ENCODE assay signal across 25 cellular contexts in the genomic region with DNA sequence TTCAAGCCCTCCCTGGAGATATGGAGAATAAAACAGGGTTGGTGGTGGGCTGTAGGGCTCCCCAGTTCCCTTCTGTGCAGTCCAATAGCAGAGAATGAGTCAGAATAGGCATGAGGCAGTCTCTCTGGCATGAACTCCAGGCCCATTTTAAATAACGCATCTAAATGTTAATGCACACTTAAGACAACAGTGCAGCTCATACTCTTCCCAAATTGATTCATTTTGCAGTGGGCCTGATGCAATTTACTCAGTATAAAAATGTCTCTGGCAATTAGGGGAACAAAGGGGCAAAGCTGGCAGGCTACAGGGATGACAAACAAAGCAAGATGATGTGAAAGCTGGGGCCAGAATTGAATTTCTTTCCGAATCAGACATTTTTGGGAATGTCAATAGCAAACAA.
DNase-seq lines count a peak whose midpoint lies in the region; ATAC-seq and TF ChIP-seq lines count a peak whose summit lies in the region.
"Had no signal": no experiment of that assay in that cellular context is flagged by ENCODE, and none has a peak within 500 bp of the region (broad histone marks: within the 10 kb centered on the region; RNA-seq: fewer than 3 reads in every experiment).

No MANE protein-coding gene starts in this region.

- no peaks in the 10 kb centered on the region for H3K79me2 ChIP-seq in ACC112 (ENCODE audit: control insufficient read depth, insufficient read depth, low read length, unreplicated experiment)
- H3K79me2 ChIP-seq in fibroblast of lung (ENCODE audit: control insufficient read depth, insufficient read depth, low read length), result no peaks in the 10 kb centered on the region

- peaks cover 5% of the 10 kb centered on the region; the same call in 1 of the 2 replicates for H3K27me3 Mint-ChIP-seq in HFFc6 (ENCODE audit: insufficient read depth)

- peak; percentile 55 for DNase-seq in HFFc6
- DNase-seq in amniotic epithelial cell (ENCODE audit: low read depth), result peak; percentile 51
- DNase-seq in fibroblast of lung (ENCODE audit: low read depth in 2 of 2), result peak; percentile 34 to 76
- no peak for DNase-seq in NOMO-1 treated with DMSO at 0.1 percent for 48 hours (lab: John Stamatoyannopoulos, UW; ENCODE audit: unreplicated experiment)
- DNase-seq in stimulated activated naive CD4-positive, alpha-beta T cell treated with Interleukin-2 at 50 U/mL for 16 hours (lab: John Stamatoyannopoulos, UW), result no peak
- DNase-seq: activated CD8-positive, alpha-beta T cell treated with anti-CD3 and anti-CD28 coated beads, Interleukin-2, amount 10 ng/mL, durations not matched to agents 7 days and 5 days; activated T-cell treated with anti-CD3 and anti-CD28 coated beads, Interleukin-2, amount 50 U/mL, for 1 hour; amygdala; effector memory CD8-positive, alpha-beta T cell; esophagus squamous epithelium; heart left ventricle; left colon; MM.1S; NCI-H146; NCI-H748 treated with DMSO at 0.1 percent for 48 hours; Right ventricle myocardium superior; stimulated activated CD4-positive, alpha-beta T cell treated with anti-CD3 and anti-CD28 coated beads, Interleukin-4, amount 100 ng/mL, for 4 hours; stimulated activated naive CD8-positive, alpha-beta T cell treated with anti-CD3 and anti-CD28 coated beads, Interleukin-15, amount 100 ng/mL, for 72 hours; transverse colon had no signal

- no peaks in the 10 kb centered on the region for H4K20me1 ChIP-seq in fibroblast of lung (ENCODE audit: control insufficient read depth, extremely low read depth, insufficient read depth, low read length)

- H3K27me3 ChIP-seq in ACC112 (ENCODE audit: insufficient read depth, low read length), result no peaks in the 10 kb centered on the region
- H3K27me3 ChIP-seq in fibroblast of lung (ENCODE audit: control insufficient read depth, insufficient read depth, low read length), result no peaks in the 10 kb centered on the region
- H3K27me3 ChIP-seq: transverse colon had no signal

- H3K27ac ChIP-seq in ACC112 (ENCODE audit: low read depth, low read length) (peak overlapping the region; percentile 14; the same call in 1 of the 2 replicates), fibroblast of lung (ENCODE audit: insufficient read depth, low read length) (no peak overlapping the region)
- H3K27ac ChIP-seq: C4-2B, esophagus squamous epithelium, heart left ventricle, transverse colon had no signal

- H3K4me3 ChIP-seq in ACC112 (ENCODE audit: low read depth, low read length) (no peak overlapping the region), fibroblast of lung (replicated peaks in 1 of 4; ENCODE audit: control extremely low read depth in 1 of 4, insufficient read depth in 1 of 4, low read depth in 3 of 4, low read length in 4 of 4) (no peak overlapping the region)
- H3K4me3 ChIP-seq: esophagus squamous epithelium, heart left ventricle, transverse colon had no signal

- no peak overlapping the region for H3K9ac ChIP-seq in fibroblast of lung (ENCODE audit: insufficient read depth, low read length)

- ATAC-seq in GM19455 (IDR thresholded peaks at IDR 0.05; ENCODE audit: unreplicated experiment) (no peak), GM19463 (IDR thresholded peaks at IDR 0.05; ENCODE audit: unreplicated experiment) (no peak)
- ATAC-seq: activated CD4-positive, CD25-positive, alpha-beta regulatory T cell treated with anti-CD3 and anti-CD28 coated beads, Interleukin-2, amount 50 U/mL, for 24 hours; activated CD8-positive, alpha-beta T cell treated with anti-CD3 and anti-CD28 coated beads, Interleukin-2, amount 10 ng/mL, durations not matched to agents 7 days and 5 days; effector memory CD8-positive, alpha-beta T cell; heart left ventricle; left colon; stimulated activated naive CD8-positive, alpha-beta T cell treated with anti-CD3 and anti-CD28 coated beads, Interleukin-15, amount 100 ng/mL, for 72 hours had no signal

- H3K27ac Mint-ChIP-seq in HFFc6, result peak overlapping the region; percentile 56
- H3K27ac Mint-ChIP-seq: activated CD8-positive, alpha-beta T cell treated with anti-CD3 and anti-CD28 coated beads, Interleukin-2, amount 10 ng/mL, durations not matched to agents 7 days and 5 days; effector memory CD8-positive, alpha-beta T cell; memory B cell; stimulated activated naive CD8-positive, alpha-beta T cell treated with anti-CD3 and anti-CD28 coated beads, Interleukin-15, amount 100 ng/mL, for 72 hours had no signal

- H3K4me2 ChIP-seq in fibroblast of lung (ENCODE audit: extremely low read depth, insufficient read depth, low read length), result no peak overlapping the region

- peaks cover 43% of the 10 kb centered on the region for H3K4me1 Mint-ChIP-seq in HFFc6 (ENCODE audit: low read depth)
- H3K4me1 Mint-ChIP-seq: memory B cell; stimulated activated naive CD8-positive, alpha-beta T cell treated with anti-CD3 and anti-CD28 coated beads, Interleukin-15, amount 100 ng/mL, for 72 hours had no signal

- H3K9me3 Mint-ChIP-seq in HFFc6, result peaks cover 5% of the 10 kb centered on the region; the same call in 1 of the 2 replicates

- no peak overlapping the region for H3K4me3 Mint-ChIP-seq in HFFc6
- H3K4me3 Mint-ChIP-seq: activated CD8-positive, alpha-beta T cell treated with anti-CD3 and anti-CD28 coated beads, Interleukin-2, amount 10 ng/mL, durations not matched to agents 7 days and 5 days; effector memory CD8-positive, alpha-beta T cell; memory B cell; stimulated activated naive CD8-positive, alpha-beta T cell treated with anti-CD3 and anti-CD28 coated beads, Interleukin-15, amount 100 ng/mL, for 72 hours had no signal

- H3K36me3 ChIP-seq in ACC112 (ENCODE audit: insufficient read depth, low read length) (no peaks in the 10 kb centered on the region), fibroblast of lung (ENCODE audit: control insufficient read depth, insufficient read depth, low read length) (no peaks in the 10 kb centered on the region)
- H3K36me3 ChIP-seq: esophagus squamous epithelium, heart left ventricle, transverse colon had no signal

- H3K4me1 ChIP-seq in ACC112 (ENCODE audit: control insufficient read depth, insufficient read depth, low read length, unreplicated experiment) (peaks cover 30% of the 10 kb centered on the region), fibroblast of lung (ENCODE audit: control insufficient read depth, extremely low read depth, insufficient read depth, low read length) (peaks cover 20% of the 10 kb centered on the region)
- H3K4me1 ChIP-seq: heart left ventricle, transverse colon had no signal

- H3K9me3 ChIP-seq in fibroblast of lung (ENCODE audit: control insufficient read depth, insufficient read depth, low read depth, low read length), result no peaks in the 10 kb centered on the region
- H3K9me3 ChIP-seq: esophagus squamous epithelium, transverse colon had no signal

- no peak for TF ChIP-seq CTCF in HFFc6 (IDR thresholded peaks at IDR 0.05)
- no peak for TF ChIP-seq CTCF in fibroblast of lung (conservative IDR thresholded peaks at IDR 0.05 in 1 of 2, IDR thresholded peaks at IDR 0.05 in 1 of 2; ENCODE audit: low read depth in 1 of 2, low read length in 2 of 2)

- no peak overlapping the region for H2AFZ ChIP-seq in ACC112 (ENCODE audit: low read length, unreplicated experiment)
- no peak overlapping the region for H2AFZ ChIP-seq in fibroblast of lung (ENCODE audit: low read length)

- H3K36me3 Mint-ChIP-seq in HFFc6 (ENCODE audit: low read depth), result no peaks in the 10 kb centered on the region; the same call in 1 of the 2 replicates
- H3K36me3 Mint-ChIP-seq: memory B cell had no signal

Comparison
In these comparisons a context has a peak if more than half of its experiments do, and no peak if none do; other contexts are left out.
1. DNase-seq: peak in HFFc6 (single experiment), amniotic epithelial cell (single experiment) and fibroblast of lung (2 of 2); none in NOMO-1 treated with DMSO at 0.1 percent for 48 hours (single experiment) and stimulated activated naive CD4-positive, alpha-beta T cell treated with Interleukin-2 at 50 U/mL for 16 hours (single experiment).